In genomic region chr6:109013551-109014101, GRCh38 we compare ENCODE assay signal across 13 cellular contexts.
A peak's percentile ranks its signal among the peaks of the same experiment; 100 is the strongest.
DNase-seq lines count a peak whose midpoint lies in the region; TF ChIP-seq lines count a peak whose summit lies in the region.
"Had no signal": no experiment of that assay in that cellular context is flagged by ENCODE, and none has a peak within 500 bp of the region (broad histone marks: within the 10 kb centered on the region; RNA-seq: fewer than 3 reads in every experiment).

No MANE protein-coding gene starts in this region.

- H3K27me3 ChIP-seq in Peyer's patch = no peaks in the 10 kb centered on the region
- no peaks in the 10 kb centered on the region for H3K27me3 ChIP-seq in esophagus squamous epithelium

- H3K4me3 Mint-ChIP-seq in activated T-cell treated with anti-CD3 and anti-CD28 coated beads, Interleukin-2, amount 50 U/mL, for 24 hours = no peak overlapping the region

- no peaks in the 10 kb centered on the region for H3K9me3 ChIP-seq in Peyer's patch
- no peaks in the 10 kb centered on the region for H3K9me3 ChIP-seq in esophagus squamous epithelium

- H3K9me3 Mint-ChIP-seq in activated T-cell treated with anti-CD3 and anti-CD28 coated beads, Interleukin-2, amount 50 U/mL, for 24 hours = no peaks in the 10 kb centered on the region

- H3K36me3 ChIP-seq in Peyer's patch (no peaks in the 10 kb centered on the region), esophagus squamous epithelium (no peaks in the 10 kb centered on the region)

- TF ChIP-seq CTCF in Peyer's patch (IDR thresholded peaks at IDR 0.05) (no peak), esophagus squamous epithelium (IDR thresholded peaks at IDR 0.05) (no peak)

- H3K4me3 ChIP-seq in Peyer's patch = no peak overlapping the region
- no peak overlapping the region for H3K4me3 ChIP-seq in esophagus squamous epithelium

- H3K4me1 Mint-ChIP-seq in activated T-cell treated with anti-CD3 and anti-CD28 coated beads, Interleukin-2, amount 50 U/mL, for 24 hours (ENCODE audit: low read depth) = peaks cover 59% of the 10 kb centered on the region

- H3K36me3 Mint-ChIP-seq in activated T-cell treated with anti-CD3 and anti-CD28 coated beads, Interleukin-2, amount 50 U/mL, for 24 hours (ENCODE audit: low read depth) = peaks cover 9% of the 10 kb centered on the region

- intact Hi-C loops in esophagus squamous epithelium (cut with DNase I) = no loop called here

- TF ChIP-seq POLR2A in Peyer's patch (IDR thresholded peaks at IDR 0.05) = no peak
- no peak for TF ChIP-seq POLR2A in esophagus squamous epithelium (IDR thresholded peaks at IDR 0.05)

- peak overlapping the region; percentile 36 to 74 (median 54) for H3K27ac ChIP-seq in Peyer's patch
- H3K27ac ChIP-seq in esophagus squamous epithelium = peak overlapping the region in 3 of 4 donors; percentile 56 to 64 (median 57)
- peak overlapping the region; percentile 63 for H3K27ac ChIP-seq in temporal lobe (ENCODE audit: low read depth, low read length)

- DNase-seq in activated T-cell treated with anti-CD3 and anti-CD28 coated beads, Interleukin-2, amount 50 U/mL, for 24 hours = no peak
- DNase-seq in activated T-cell treated with anti-CD3 and anti-CD28 coated beads for 4 hours (no peak), Peyer's patch (no peak), esophagus squamous epithelium (lab: John Stamatoyannopoulos, UW) (no peak), dermis blood vessel endothelial cell (no peak), mesenteric fat pad (ENCODE audit: low spot score) (no peak), NAMALWA (ENCODE audit: low spot score) (no peak)
- DNase-seq: activated CD4-positive, CD25-positive, alpha-beta regulatory T cell; activated naive CD4-positive, alpha-beta T cell; hypothalamus; NCI-H2081 treated with DMSO at 0.1 percent for 48 hours; small intestine had no signal

- H3K27me3 Mint-ChIP-seq in activated T-cell treated with anti-CD3 and anti-CD28 coated beads, Interleukin-2, amount 50 U/mL, for 24 hours = no peaks in the 10 kb centered on the region

- H3K27ac Mint-ChIP-seq in activated T-cell treated with anti-CD3 and anti-CD28 coated beads, Interleukin-2, amount 50 U/mL, for 24 hours = peak overlapping the region; percentile 79

- H3K4me1 ChIP-seq in Peyer's patch (peaks cover 0 to 18% (median 5%) of the 10 kb centered on the region in 4 donors), esophagus squamous epithelium (peaks cover 5 to 50% (median 10%) of the 10 kb centered on the region in 3 donors)

- WGBS in esophagus squamous epithelium, 2 donors = 3 to 12% methylated on average over 1 of the region's 1 CpG
